Comparison of ENCODE assay signal across 1 cellular context in the genomic region with DNA sequence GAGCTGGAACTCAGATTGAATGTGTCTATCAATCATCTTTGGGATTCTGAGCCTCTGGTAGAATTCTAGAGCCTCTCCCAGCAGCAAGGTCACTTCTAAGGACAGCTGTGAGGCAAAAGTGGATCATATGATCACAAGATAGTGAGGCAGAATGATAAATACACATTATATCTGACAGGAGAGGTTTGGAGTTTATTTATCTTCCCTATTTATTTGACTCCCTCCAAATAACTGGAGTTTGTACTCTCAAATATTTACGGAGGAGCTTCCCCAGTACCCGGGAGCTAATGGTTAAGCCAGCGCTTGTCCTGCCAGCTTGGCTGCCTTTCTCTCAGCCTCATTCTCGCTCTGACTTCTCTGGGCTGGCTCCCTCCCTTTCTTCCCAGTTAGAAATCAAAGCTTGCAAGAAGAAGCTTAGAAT.
A peak's percentile ranks its signal among the peaks of the same experiment; 100 is the strongest.
TF ChIP-seq lines count a peak whose summit lies in the region.

No MANE protein-coding gene starts in this region.

TF ChIP-seq in HepG2, 621 proteins besides CTCF, POLR2A, EP300 and RAD21 (continued from another document and continues in another):
- TF ChIP-seq ZBTB49 (CRISPR knock-in tag; IDR thresholded peaks at IDR 0.05; ENCODE audit: borderline replicate concordance), result no peak
- TF ChIP-seq, protein P1, sequence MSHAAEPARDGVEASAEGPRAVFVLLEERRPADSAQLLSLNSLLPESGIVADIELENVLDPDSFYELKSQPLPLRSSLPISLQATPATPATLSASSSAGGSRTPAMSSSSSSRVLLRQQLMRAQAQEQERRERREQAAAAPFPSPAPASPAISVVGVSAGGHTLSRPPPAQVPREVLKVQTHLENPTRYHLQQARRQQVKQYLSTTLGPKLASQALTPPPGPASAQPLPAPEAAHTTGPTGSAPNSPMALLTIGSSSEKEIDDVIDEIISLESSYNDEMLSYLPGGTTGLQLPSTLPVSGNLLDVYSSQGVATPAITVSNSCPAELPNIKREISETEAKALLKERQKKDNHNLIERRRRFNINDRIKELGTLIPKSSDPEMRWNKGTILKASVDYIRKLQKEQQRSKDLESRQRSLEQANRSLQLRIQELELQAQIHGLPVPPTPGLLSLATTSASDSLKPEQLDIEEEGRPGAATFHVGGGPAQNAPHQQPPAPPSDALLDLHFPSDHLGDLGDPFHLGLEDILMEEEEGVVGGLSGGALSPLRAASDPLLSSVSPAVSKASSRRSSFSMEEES (CRISPR knock-in tag; IDR thresholded peaks at IDR 0.05), result peak; percentile 96
- TF ChIP-seq HNF4A (CRISPR knock-in tag; IDR thresholded peaks at IDR 0.05), result peak; percentile 84
- TF ChIP-seq THYN1 (CRISPR knock-in tag; IDR thresholded peaks at IDR 0.05; ENCODE audit: borderline replicate concordance, low read depth), result no peak
- TF ChIP-seq, protein P2, sequence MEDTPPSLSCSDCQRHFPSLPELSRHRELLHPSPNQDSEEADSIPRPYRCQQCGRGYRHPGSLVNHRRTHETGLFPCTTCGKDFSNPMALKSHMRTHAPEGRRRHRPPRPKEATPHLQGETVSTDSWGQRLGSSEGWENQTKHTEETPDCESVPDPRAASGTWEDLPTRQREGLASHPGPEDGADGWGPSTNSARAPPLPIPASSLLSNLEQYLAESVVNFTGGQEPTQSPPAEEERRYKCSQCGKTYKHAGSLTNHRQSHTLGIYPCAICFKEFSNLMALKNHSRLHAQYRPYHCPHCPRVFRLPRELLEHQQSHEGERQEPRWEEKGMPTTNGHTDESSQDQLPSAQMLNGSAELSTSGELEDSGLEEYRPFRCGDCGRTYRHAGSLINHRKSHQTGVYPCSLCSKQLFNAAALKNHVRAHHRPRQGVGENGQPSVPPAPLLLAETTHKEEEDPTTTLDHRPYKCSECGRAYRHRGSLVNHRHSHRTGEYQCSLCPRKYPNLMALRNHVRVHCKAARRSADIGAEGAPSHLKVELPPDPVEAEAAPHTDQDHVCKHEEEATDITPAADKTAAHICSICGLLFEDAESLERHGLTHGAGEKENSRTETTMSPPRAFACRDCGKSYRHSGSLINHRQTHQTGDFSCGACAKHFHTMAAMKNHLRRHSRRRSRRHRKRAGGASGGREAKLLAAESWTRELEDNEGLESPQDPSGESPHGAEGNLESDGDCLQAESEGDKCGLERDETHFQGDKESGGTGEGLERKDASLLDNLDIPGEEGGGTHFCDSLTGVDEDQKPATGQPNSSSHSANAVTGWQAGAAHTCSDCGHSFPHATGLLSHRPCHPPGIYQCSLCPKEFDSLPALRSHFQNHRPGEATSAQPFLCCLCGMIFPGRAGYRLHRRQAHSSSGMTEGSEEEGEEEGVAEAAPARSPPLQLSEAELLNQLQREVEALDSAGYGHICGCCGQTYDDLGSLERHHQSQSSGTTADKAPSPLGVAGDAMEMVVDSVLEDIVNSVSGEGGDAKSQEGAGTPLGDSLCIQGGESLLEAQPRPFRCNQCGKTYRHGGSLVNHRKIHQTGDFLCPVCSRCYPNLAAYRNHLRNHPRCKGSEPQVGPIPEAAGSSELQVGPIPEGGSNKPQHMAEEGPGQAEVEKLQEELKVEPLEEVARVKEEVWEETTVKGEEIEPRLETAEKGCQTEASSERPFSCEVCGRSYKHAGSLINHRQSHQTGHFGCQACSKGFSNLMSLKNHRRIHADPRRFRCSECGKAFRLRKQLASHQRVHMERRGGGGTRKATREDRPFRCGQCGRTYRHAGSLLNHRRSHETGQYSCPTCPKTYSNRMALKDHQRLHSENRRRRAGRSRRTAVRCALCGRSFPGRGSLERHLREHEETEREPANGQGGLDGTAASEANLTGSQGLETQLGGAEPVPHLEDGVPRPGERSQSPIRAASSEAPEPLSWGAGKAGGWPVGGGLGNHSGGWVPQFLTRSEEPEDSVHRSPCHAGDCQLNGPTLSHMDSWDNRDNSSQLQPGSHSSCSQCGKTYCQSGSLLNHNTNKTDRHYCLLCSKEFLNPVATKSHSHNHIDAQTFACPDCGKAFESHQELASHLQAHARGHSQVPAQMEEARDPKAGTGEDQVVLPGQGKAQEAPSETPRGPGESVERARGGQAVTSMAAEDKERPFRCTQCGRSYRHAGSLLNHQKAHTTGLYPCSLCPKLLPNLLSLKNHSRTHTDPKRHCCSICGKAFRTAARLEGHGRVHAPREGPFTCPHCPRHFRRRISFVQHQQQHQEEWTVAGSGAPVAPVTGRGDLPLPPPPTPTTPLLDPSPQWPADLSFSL (CRISPR knock-in tag; IDR thresholded peaks at IDR 0.05), result no peak
- TF ChIP-seq, protein P3, sequence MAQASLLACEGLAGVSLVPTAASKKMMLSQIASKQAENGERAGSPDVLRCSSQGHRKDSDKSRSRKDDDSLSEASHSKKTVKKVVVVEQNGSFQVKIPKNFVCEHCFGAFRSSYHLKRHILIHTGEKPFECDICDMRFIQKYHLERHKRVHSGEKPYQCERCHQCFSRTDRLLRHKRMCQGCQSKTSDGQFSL (CRISPR knock-in tag; IDR thresholded peaks at IDR 0.05), result no peak
- TF ChIP-seq CCDC6 (CRISPR knock-in tag; IDR thresholded peaks at IDR 0.05), result no peak
- no peak for TF ChIP-seq NR2C2 (CRISPR knock-in tag; IDR thresholded peaks at IDR 0.05; ENCODE audit: borderline replicate concordance)
- TF ChIP-seq, protein P4, sequence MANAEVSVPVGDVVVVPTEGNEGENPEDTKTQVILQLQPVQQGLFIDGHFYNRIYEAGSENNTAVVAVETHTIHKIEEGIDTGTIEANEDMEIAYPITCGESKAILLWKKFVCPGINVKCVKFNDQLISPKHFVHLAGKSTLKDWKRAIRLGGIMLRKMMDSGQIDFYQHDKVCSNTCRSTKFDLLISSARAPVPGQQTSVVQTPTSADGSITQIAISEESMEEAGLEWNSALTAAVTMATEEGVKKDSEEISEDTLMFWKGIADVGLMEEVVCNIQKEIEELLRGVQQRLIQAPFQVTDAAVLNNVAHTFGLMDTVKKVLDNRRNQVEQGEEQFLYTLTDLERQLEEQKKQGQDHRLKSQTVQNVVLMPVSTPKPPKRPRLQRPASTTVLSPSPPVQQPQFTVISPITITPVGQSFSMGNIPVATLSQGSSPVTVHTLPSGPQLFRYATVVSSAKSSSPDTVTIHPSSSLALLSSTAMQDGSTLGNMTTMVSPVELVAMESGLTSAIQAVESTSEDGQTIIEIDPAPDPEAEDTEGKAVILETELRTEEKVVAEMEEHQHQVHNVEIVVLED (CRISPR knock-in tag; IDR thresholded peaks at IDR 0.05; ENCODE audit: borderline replicate concordance), result no peak; the same call in 1 of the 2 replicates
- no peak for TF ChIP-seq ZMYM2 (CRISPR knock-in tag; IDR thresholded peaks at IDR 0.05)
- TF ChIP-seq RBM22 (optimal IDR thresholded peaks at IDR 0.05; ENCODE audit: low read length), result no peak
- no peak for TF ChIP-seq MBNL3 (CRISPR knock-in tag; conservative IDR thresholded peaks at IDR 0.05)
- no peak for TF ChIP-seq SKIL (CRISPR knock-in tag; IDR thresholded peaks at IDR 0.05; ENCODE audit: borderline replicate concordance)
- TF ChIP-seq ZMYM3 (CRISPR knock-in tag; IDR thresholded peaks at IDR 0.05), result no peak
- TF ChIP-seq FOXJ3 (CRISPR knock-in tag; IDR thresholded peaks at IDR 0.05; ENCODE audit: borderline replicate concordance), result peak; percentile 88; the same call in 1 of the 2 replicates
- peak; percentile 16; the same call in 1 of the 2 replicates for TF ChIP-seq FOXK1 (CRISPR knock-in tag; IDR thresholded peaks at IDR 0.05; ENCODE audit: borderline replicate concordance, low read depth)
- TF ChIP-seq FOXM1 (CRISPR knock-in tag; IDR thresholded peaks at IDR 0.05), result no peak
- no peak for TF ChIP-seq DR1 (CRISPR knock-in tag; IDR thresholded peaks at IDR 0.05)
- 0 out of 2 replicates have a peak, but pooled peaks have one; percentile 57 for TF ChIP-seq RCOR2 (CRISPR knock-in tag; IDR thresholded peaks at IDR 0.05)
- TF ChIP-seq, protein P5, sequence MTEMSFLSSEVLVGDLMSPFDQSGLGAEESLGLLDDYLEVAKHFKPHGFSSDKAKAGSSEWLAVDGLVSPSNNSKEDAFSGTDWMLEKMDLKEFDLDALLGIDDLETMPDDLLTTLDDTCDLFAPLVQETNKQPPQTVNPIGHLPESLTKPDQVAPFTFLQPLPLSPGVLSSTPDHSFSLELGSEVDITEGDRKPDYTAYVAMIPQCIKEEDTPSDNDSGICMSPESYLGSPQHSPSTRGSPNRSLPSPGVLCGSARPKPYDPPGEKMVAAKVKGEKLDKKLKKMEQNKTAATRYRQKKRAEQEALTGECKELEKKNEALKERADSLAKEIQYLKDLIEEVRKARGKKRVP (CRISPR knock-in tag; IDR thresholded peaks at IDR 0.05), result no peak
- no peak for TF ChIP-seq ZNF34 (CRISPR knock-in tag; IDR thresholded peaks at IDR 0.05; ENCODE audit: borderline replicate concordance)
- no peak for TF ChIP-seq ZNF550 (CRISPR knock-in tag; IDR thresholded peaks at IDR 0.05; ENCODE audit: borderline replicate concordance)
- TF ChIP-seq, protein P6, sequence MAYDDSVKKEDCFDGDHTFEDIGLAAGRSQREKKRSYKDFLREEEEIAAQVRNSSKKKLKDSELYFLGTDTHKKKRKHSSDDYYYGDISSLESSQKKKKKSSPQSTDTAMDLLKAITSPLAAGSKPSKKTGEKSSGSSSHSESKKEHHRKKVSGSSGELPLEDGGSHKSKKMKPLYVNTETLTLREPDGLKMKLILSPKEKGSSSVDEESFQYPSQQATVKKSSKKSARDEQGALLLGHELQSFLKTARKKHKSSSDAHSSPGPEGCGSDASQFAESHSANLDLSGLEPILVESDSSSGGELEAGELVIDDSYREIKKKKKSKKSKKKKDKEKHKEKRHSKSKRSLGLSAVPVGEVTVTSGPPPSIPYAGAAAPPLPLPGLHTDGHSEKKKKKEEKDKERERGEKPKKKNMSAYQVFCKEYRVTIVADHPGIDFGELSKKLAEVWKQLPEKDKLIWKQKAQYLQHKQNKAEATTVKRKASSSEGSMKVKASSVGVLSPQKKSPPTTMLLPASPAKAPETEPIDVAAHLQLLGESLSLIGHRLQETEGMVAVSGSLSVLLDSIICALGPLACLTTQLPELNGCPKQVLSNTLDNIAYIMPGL (CRISPR knock-in tag; IDR thresholded peaks at IDR 0.05; ENCODE audit: borderline replicate concordance in 1 of 2, low read depth in 1 of 2), result no peak
- TF ChIP-seq, protein P7, sequence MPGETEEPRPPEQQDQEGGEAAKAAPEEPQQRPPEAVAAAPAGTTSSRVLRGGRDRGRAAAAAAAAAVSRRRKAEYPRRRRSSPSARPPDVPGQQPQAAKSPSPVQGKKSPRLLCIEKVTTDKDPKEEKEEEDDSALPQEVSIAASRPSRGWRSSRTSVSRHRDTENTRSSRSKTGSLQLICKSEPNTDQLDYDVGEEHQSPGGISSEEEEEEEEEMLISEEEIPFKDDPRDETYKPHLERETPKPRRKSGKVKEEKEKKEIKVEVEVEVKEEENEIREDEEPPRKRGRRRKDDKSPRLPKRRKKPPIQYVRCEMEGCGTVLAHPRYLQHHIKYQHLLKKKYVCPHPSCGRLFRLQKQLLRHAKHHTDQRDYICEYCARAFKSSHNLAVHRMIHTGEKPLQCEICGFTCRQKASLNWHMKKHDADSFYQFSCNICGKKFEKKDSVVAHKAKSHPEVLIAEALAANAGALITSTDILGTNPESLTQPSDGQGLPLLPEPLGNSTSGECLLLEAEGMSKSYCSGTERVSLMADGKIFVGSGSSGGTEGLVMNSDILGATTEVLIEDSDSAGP (CRISPR knock-in tag; IDR thresholded peaks at IDR 0.05; ENCODE audit: borderline replicate concordance), result no peak
- no peak for TF ChIP-seq NCOA1 (CRISPR knock-in tag; IDR thresholded peaks at IDR 0.05)
- TF ChIP-seq TRIM24 (CRISPR knock-in tag; IDR thresholded peaks at IDR 0.05), result no peak
- no peak for TF ChIP-seq CERS6 (CRISPR knock-in tag; IDR thresholded peaks at IDR 0.05)
- TF ChIP-seq ZNF253 (CRISPR knock-in tag; IDR thresholded peaks at IDR 0.05; ENCODE audit: borderline replicate concordance), result no peak
- TF ChIP-seq KLF15 (CRISPR knock-in tag; IDR thresholded peaks at IDR 0.05; ENCODE audit: borderline replicate concordance), result no peak
- TF ChIP-seq MAZ (IDR thresholded peaks at IDR 0.05; ENCODE audit: borderline replicate concordance, low read depth, low read length), result no peak
- TF ChIP-seq MAZ (CRISPR knock-in tag; IDR thresholded peaks at IDR 0.05; ENCODE audit: low read depth), result 0 out of 2 replicates have a peak, but pooled peaks have one; percentile 60
- TF ChIP-seq, protein P8, sequence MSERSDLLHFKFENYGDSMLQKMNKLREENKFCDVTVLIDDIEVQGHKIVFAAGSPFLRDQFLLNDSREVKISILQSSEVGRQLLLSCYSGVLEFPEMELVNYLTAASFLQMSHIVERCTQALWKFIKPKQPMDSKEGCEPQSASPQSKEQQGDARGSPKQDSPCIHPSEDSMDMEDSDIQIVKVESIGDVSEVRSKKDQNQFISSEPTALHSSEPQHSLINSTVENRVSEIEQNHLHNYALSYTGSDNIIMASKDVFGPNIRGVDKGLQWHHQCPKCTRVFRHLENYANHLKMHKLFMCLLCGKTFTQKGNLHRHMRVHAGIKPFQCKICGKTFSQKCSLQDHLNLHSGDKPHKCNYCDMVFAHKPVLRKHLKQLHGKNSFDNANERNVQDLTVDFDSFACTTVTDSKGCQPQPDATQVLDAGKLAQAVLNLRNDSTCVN (CRISPR knock-in tag; IDR thresholded peaks at IDR 0.05; ENCODE audit: borderline replicate concordance), result peak; percentile 92
